27 cellular contexts compared by ENCODE assay signal in the genomic region with DNA sequence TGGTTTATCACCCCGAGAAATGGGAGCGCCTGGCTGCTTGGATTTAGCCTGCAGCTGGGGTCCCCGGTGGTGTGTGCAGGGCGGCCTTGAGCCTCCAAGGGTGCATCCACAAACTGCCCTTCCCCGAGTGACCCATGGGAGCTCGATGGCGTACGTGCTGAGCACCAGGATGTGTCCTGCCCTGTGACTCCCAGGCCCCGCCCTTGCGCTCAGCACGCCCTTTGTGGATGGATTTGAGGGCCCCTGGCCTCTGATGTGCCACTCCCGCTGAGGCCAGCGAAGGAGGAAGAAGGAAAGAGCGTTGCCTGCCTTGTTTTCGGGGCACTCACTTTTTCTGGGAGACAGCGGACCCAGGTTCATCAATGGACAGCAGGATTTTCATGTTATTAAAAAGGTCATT. TPM values are rescaled to one million over a fixed set of nuclear protein-coding genes. Genes with fewer than 3 reads are reported as not detected.
A peak's percentile ranks its signal among the peaks of the same experiment; 100 is the strongest.
DNase-seq lines count a peak whose midpoint lies in the region; ATAC-seq and TF ChIP-seq lines count a peak whose summit lies in the region.
"Had no signal": no experiment of that assay in that cellular context is flagged by ENCODE, and none has a peak within 500 bp of the region (broad histone marks: within the 10 kb centered on the region; RNA-seq: fewer than 3 reads in every experiment).

No MANE protein-coding gene starts in this region.

- no peaks in the 10 kb centered on the region for H3K9me2 ChIP-seq in hepatocyte (replicated peaks; ENCODE audit: insufficient read depth)

- no peaks in the 10 kb centered on the region for H4K20me1 ChIP-seq in hepatocyte (ENCODE audit: insufficient read depth, poor library complexity, severe bottlenecking)

- peaks cover 29% of the 10 kb centered on the region for H3K4me1 ChIP-seq in hepatocyte (ENCODE audit: insufficient read depth)
- peaks cover 27 to 47% of the 10 kb centered on the region in 2 donors for H3K4me1 ChIP-seq in thyroid gland
- H3K4me1 ChIP-seq in testis, result peaks cover 20% of the 10 kb centered on the region
- H3K4me1 ChIP-seq: HAP-1 had no signal

- intact Hi-C loops in thyroid gland (cut with DNase I) (loop anchor here (10.0 kb wide), 1 partner anchor 68 kb away; no protein-coding TSS in a partner anchor), testis (cut with DNase I; ENCODE audit: low total_unique reads) (no loop called here)

- H3K4me2 ChIP-seq in hepatocyte, result no peak overlapping the region

- no peak for TF ChIP-seq CTCF in hepatocyte (IDR thresholded peaks at IDR 0.05; ENCODE audit: poor library complexity)
- TF ChIP-seq CTCF in thyroid gland (IDR thresholded peaks at IDR 0.05), result no peak
- TF ChIP-seq CTCF in testis (IDR thresholded peaks at IDR 0.05), result no peak

- no peak for ATAC-seq in HG03432 (IDR thresholded peaks at IDR 0.05; ENCODE audit: unreplicated experiment)
- ATAC-seq: effector memory CD8-positive, alpha-beta T cell; PC-3; stimulated activated naive CD8-positive, alpha-beta T cell treated with anti-CD3 and anti-CD28 coated beads, Interleukin-15, amount 100 ng/mL, for 72 hours had no signal

- H3K4me3 ChIP-seq in hepatocyte (no peak overlapping the region), thyroid gland (replicated peaks in 1 of 3) (no peak overlapping the region), testis (no peak overlapping the region)
- H3K4me3 ChIP-seq: esophagus muscularis mucosa, HAP-1, lung, upper lobe of left lung had no signal

- 93% methylated on average over 16 of the region's 16 CpGs for WGBS in hepatocyte (ENCODE audit: low lambda C conversion rate, missing lambda C conversion rate)
- WGBS in thyroid gland, 2 donors, result 93 to 95% methylated on average over 12 to 13 of the region's 16 CpGs
- 85 to 97% methylated on average over 15 to 16 of the region's 16 CpGs for WGBS in testis, 2 donors

- H3K36me3 ChIP-seq in hepatocyte (replicated peaks; ENCODE audit: insufficient read depth, low read depth), result no peaks in the 10 kb centered on the region
- H3K36me3 ChIP-seq in thyroid gland, result peaks cover 0 to under 1% of the 10 kb centered on the region in 2 donors
- H3K36me3 ChIP-seq in testis (ENCODE audit: low read depth, missing control alignments), result no peaks in the 10 kb centered on the region
- H3K36me3 ChIP-seq: esophagus muscularis mucosa, HAP-1, upper lobe of left lung had no signal

- no peaks in the 10 kb centered on the region for H3K27me3 ChIP-seq in hepatocyte
- no peaks in the 10 kb centered on the region for H3K27me3 ChIP-seq in thyroid gland
- H3K27me3 ChIP-seq in testis, result no peaks in the 10 kb centered on the region
- H3K27me3 ChIP-seq: upper lobe of left lung had no signal

- TF ChIP-seq POLR2A in thyroid gland (IDR thresholded peaks at IDR 0.05) (no peak), testis (IDR thresholded peaks at IDR 0.05) (no peak)

- no peaks in the 10 kb centered on the region for H3K9me3 ChIP-seq in hepatocyte (ENCODE audit: low read depth)
- no peaks in the 10 kb centered on the region for H3K9me3 ChIP-seq in thyroid gland
- H3K9me3 ChIP-seq in testis, result no peaks in the 10 kb centered on the region
- H3K9me3 ChIP-seq: esophagus muscularis mucosa, HAP-1, upper lobe of left lung had no signal

- H3K27ac ChIP-seq in hepatocyte, result peak overlapping the region; percentile 84
- H3K27ac ChIP-seq in thyroid gland, result peak overlapping the region; percentile 83 to 95 (median 92)
- no peak overlapping the region for H3K27ac ChIP-seq in testis
- H3K27ac ChIP-seq: esophagus muscularis mucosa, upper lobe of left lung had no signal

- peak; percentile 44 for DNase-seq in activated CD8-positive, alpha-beta memory T cell treated with anti-CD3 and anti-CD28 coated beads for 24 hours
- no peak for DNase-seq in activated CD8-positive, alpha-beta memory T cell treated with anti-CD3 and anti-CD28 coated beads, Interleukin-2, amount 50 U/mL, for 4 hours
- DNase-seq in NCI-H69 (lab: John Stamatoyannopoulos, UW), result peak; percentile 45
- DNase-seq in hepatocyte (ENCODE audit: low spot score), result no peak
- no peak for DNase-seq in thyroid gland
- no peak for DNase-seq in testis
- no peak for DNase-seq in NCI-H526 treated with DMSO at 0.1 percent for 48 hours (lab: John Stamatoyannopoulos, UW)
- DNase-seq: activated CD4-positive, alpha-beta T cell treated with anti-CD3 and anti-CD28 coated beads for 48 hours; Calu3; effector memory CD8-positive, alpha-beta T cell; hippocampal formation; PC-3; retina; stimulated activated CD4-positive, alpha-beta T cell treated with anti-CD3 and anti-CD28 coated beads, Interleukin-12 subunit alpha, Interleukin-12 subunit beta, amount 100 ng/mL, for 4 hours; stimulated activated CD4-positive, alpha-beta T cell treated with anti-CD3 and anti-CD28 coated beads, Interleukin-4, amount 100 ng/mL, for 4 hours; stimulated activated naive CD8-positive, alpha-beta T cell treated with anti-CD3 and anti-CD28 coated beads, Interleukin-15, amount 100 ng/mL, for 72 hours had no signal

- H2AFZ ChIP-seq in hepatocyte, result no peak overlapping the region

- no peaks in the 10 kb centered on the region for H3K79me2 ChIP-seq in hepatocyte

RNA-seq across cellular contexts. Expression of gene TFF3, which starts 1.7 kb away (rescaled TPM):
- total RNA-seq in hepatocyte (84.4 and 92.0 TPM in 2 replicates), thyroid gland (1,000 to 10,000 TPM in 2 of 4 donors, 100 to 1,000 TPM in 2; 246 to 4,817 (median 914) TPM), testis (10 to 100 TPM in 1 of 2 donors, 1 to 10 TPM in 1; 3.9 to 12.9 TPM)
- polyA plus RNA-seq in hepatocyte (589 and 696 TPM in 2 replicates), testis (ENCODE audit: insufficient read depth, low read depth, low replicate concordance) (11.5 TPM)
- total RNA-seq: A673, Calu3, cerebellum, frontal cortex had no signal
- polyA plus RNA-seq: BJ had no signal

RNA-seq across cellular contexts. Expression of gene TFF2, which starts 33.9 kb away (rescaled TPM):
- 15.5 and 23.9 TPM in 2 replicates for total RNA-seq in hepatocyte
- 28.1 and 58.7 TPM in 2 replicates for polyA plus RNA-seq in hepatocyte
- total RNA-seq in thyroid gland, result 10 to 100 TPM in 1 of 4 donors, 1 to 10 TPM in 1, not detected in 2; 2.5 to 14.3 TPM
- not detected for total RNA-seq in testis
- not detected for polyA plus RNA-seq in testis (ENCODE audit: insufficient read depth, low read depth, low replicate concordance)
- total RNA-seq: A673, Calu3, cerebellum, esophagus muscularis mucosa, frontal cortex, lung, myocyte, omental fat pad, upper lobe of left lung had no signal
- polyA plus RNA-seq: BJ, lung had no signal

RNA-seq across cellular contexts. Expression of gene TFF1, which starts 49.4 kb away (rescaled TPM):
- total RNA-seq in hepatocyte (57.4 and 84.2 TPM in 2 replicates), thyroid gland (not detected), testis (not detected)
- polyA plus RNA-seq in hepatocyte (140 and 221 TPM in 2 replicates), testis (ENCODE audit: insufficient read depth, low read depth, low replicate concordance) (not detected)
- total RNA-seq: A673, Calu3, cerebellum, esophagus muscularis mucosa, frontal cortex, myocyte, omental fat pad had no signal
- polyA plus RNA-seq: BJ had no signal

Comparison
In these comparisons a context has a peak if more than half of its experiments do, and no peak if none do; other contexts are left out.
1. DNase-seq: peak in activated CD8-positive, alpha-beta memory T cell treated with anti-CD3 and anti-CD28 coated beads for 24 hours (single experiment) and NCI-H69 (single experiment); none in activated CD8-positive, alpha-beta memory T cell treated with anti-CD3 and anti-CD28 coated beads, Interleukin-2, amount 50 U/mL, for 4 hours (single experiment), hepatocyte (single experiment), thyroid gland (0 of 2), testis (single experiment) and NCI-H526 treated with DMSO at 0.1 percent for 48 hours (single experiment).
2. H3K27ac ChIP-seq: peak in hepatocyte (single experiment) and thyroid gland (3 of 3); none in testis (0 of 2).
3. RNA of gene TFF1, which starts 49.4 kb away (total RNA-seq): 57.4 to 84.2 TPM in hepatocyte; not detected in testis and not detected in thyroid gland; every median in the first group is over 10 times any median in the second.